8 cellular contexts compared by ENCODE assay signal in genomic region chr1:15849775-15850449, GRCh38. TPM values are rescaled to one million over a fixed set of nuclear protein-coding genes. Genes with fewer than 3 reads are reported as not detected.
DNase-seq lines count a peak whose midpoint lies in the region; ATAC-seq and TF ChIP-seq lines count a peak whose summit lies in the region.

No MANE protein-coding gene starts in this region.

- H4K20me1 ChIP-seq in OCI-LY7 (ENCODE audit: insufficient read depth, low read length), result peaks cover 16% of the 10 kb centered on the region

- H2AFZ ChIP-seq in OCI-LY7 (ENCODE audit: low read length), result peak overlapping the region; percentile 39; the same call in 1 of the 2 replicates

- H3K36me3 ChIP-seq in OCI-LY7 (ENCODE audit: insufficient read depth, low read length) (peaks cover 29% of the 10 kb centered on the region), left ventricle myocardium inferior (no peaks in the 10 kb centered on the region)

- peaks cover 49% of the 10 kb centered on the region for H3K4me1 Mint-ChIP-seq in activated naive CD4-positive, alpha-beta T cell treated with anti-CD3 and anti-CD28 coated beads, Interleukin-2, amount 50 U/mL, for 24 hours

- H3K4me1 ChIP-seq in OCI-LY7 (ENCODE audit: insufficient read depth, low read length, poor library complexity, severe bottlenecking) (peaks cover 49% of the 10 kb centered on the region), left ventricle myocardium inferior (peaks cover 83% of the 10 kb centered on the region)

- peaks cover 89% of the 10 kb centered on the region for H3K79me2 ChIP-seq in OCI-LY7 (ENCODE audit: insufficient read depth, low read depth, low read length)

- in situ Hi-C loops in GM13977 (cut with MboI; ENCODE audit: low pct_unique_long_range_greater_than_20kb, low sequenced_read_pairs, unreplicated experiment), result no loop called here

- peak overlapping the region; percentile 93 for H3K4me3 Mint-ChIP-seq in activated naive CD4-positive, alpha-beta T cell treated with anti-CD3 and anti-CD28 coated beads, Interleukin-2, amount 50 U/mL, for 24 hours

- H3K9me2 ChIP-seq in OCI-LY7 (ENCODE audit: insufficient read depth, low read length), result no peaks in the 10 kb centered on the region

- BruUV-seq in OCI-LY7 (replicated peaks; lab: Mats Ljungman, UMichigan), result no TSS peak

- H3K4me3 ChIP-seq in OCI-LY7 (ENCODE audit: low read depth, low read length, poor library complexity, severe bottlenecking) (peak overlapping the region; percentile 87), left ventricle myocardium inferior (peak overlapping the region; percentile 76)

- peak overlapping the region; percentile 94 for H3K4me2 ChIP-seq in OCI-LY7 (ENCODE audit: low read length)

- intact Hi-C loops in OCI-LY7 (cut with micrococcal nuclease; ENCODE audit: unreplicated experiment) (no loop called here), left ventricle myocardium inferior (cut with micrococcal nuclease) (no loop called here)

- H3K27me3 ChIP-seq in left ventricle myocardium inferior (ENCODE audit: low read depth), result no peaks in the 10 kb centered on the region

- CTCF ChIA-PET in OCI-LY7 (lab: Charles Lee; ENCODE audit: unreplicated experiment), result interaction anchor here (0.6 kb wide), 1 partner anchor 1335 kb away, joined by 3 read pairs; no protein-coding TSS in a partner anchor

- H3K9me3 ChIP-seq in OCI-LY7 (ENCODE audit: low read length) (no peaks in the 10 kb centered on the region), left ventricle myocardium inferior (replicated peaks) (no peaks in the 10 kb centered on the region)

- H3K27ac ChIP-seq in OCI-LY7 (ENCODE audit: low read depth, low read length, poor library complexity, severe bottlenecking) (peak overlapping the region; percentile 98), left ventricle myocardium inferior (replicated peaks) (peak overlapping the region; percentile 98)

- TF ChIP-seq CTCF in OCI-LY7 (conservative IDR thresholded peaks at IDR 0.05; ENCODE audit: low read length), result no peak
- no peak for TF ChIP-seq CTCF in left ventricle myocardium inferior (IDR thresholded peaks at IDR 0.05; ENCODE audit: borderline replicate concordance)
- no peak for TF ChIP-seq CTCF in GM13977 (IDR thresholded peaks at IDR 0.05; ENCODE audit: extremely low read depth, insufficient read depth, missing control alignments)

- H3K27ac Mint-ChIP-seq in activated naive CD4-positive, alpha-beta T cell treated with anti-CD3 and anti-CD28 coated beads, Interleukin-2, amount 50 U/mL, for 24 hours, result peak overlapping the region; percentile 97

- no peak for TF ChIP-seq EP300 in Ishikawa (IDR thresholded peaks at IDR 0.05; ENCODE audit: borderline replicate concordance)

- TF ChIP-seq RAD21 in Ishikawa (IDR thresholded peaks at IDR 0.05; ENCODE audit: low read depth), result no peak

- ATAC-seq in HG02678 (IDR thresholded peaks at IDR 0.05; ENCODE audit: unreplicated experiment), result no peak

- peak; percentile 70 for DNase-seq in COLO668 (lab: John Stamatoyannopoulos, UW; ENCODE audit: unreplicated experiment)
- DNase-seq in OCI-LY7 (ENCODE audit: low spot score), result peak; percentile 45
- DNase-seq in left ventricle myocardium inferior, result peak; percentile 31
- DNase-seq in pons (ENCODE audit: low spot score), result peak; percentile 70
- DNase-seq in GM13977 (ENCODE audit: low spot score), result no peak

- H3K9me3 Mint-ChIP-seq in activated naive CD4-positive, alpha-beta T cell treated with anti-CD3 and anti-CD28 coated beads, Interleukin-2, amount 50 U/mL, for 24 hours, result no peaks in the 10 kb centered on the region

- no peaks in the 10 kb centered on the region for H3K27me3 Mint-ChIP-seq in activated naive CD4-positive, alpha-beta T cell treated with anti-CD3 and anti-CD28 coated beads, Interleukin-2, amount 50 U/mL, for 24 hours

- POLR2A ChIA-PET in OCI-LY7 (lab: Charles Lee), result interaction anchor here (1.0 to 2.8 kb wide), 5 partner anchors 9 to 17 kb away, joined by 3 to 19 read pairs (median 4); no protein-coding TSS in a partner anchor

- H3K36me3 Mint-ChIP-seq in activated naive CD4-positive, alpha-beta T cell treated with anti-CD3 and anti-CD28 coated beads, Interleukin-2, amount 50 U/mL, for 24 hours, result no peaks in the 10 kb centered on the region

TF ChIP-seq in Ishikawa, 13 proteins besides CTCF, POLR2A, EP300 and RAD21:
- TF ChIP-seq ZBTB7A (IDR thresholded peaks at IDR 0.05; ENCODE audit: low read depth) (no peak), TEAD4 (IDR thresholded peaks at IDR 0.05) (peak; percentile 55), YY1 (IDR thresholded peaks at IDR 0.05; ENCODE audit: low read depth) (peak; percentile 88), TAF1 (IDR thresholded peaks at IDR 0.05; ENCODE audit: low read depth) (no peak), CEBPB (IDR thresholded peaks at IDR 0.05) (0 out of 2 replicates have a peak, but pooled peaks have one; percentile 18)
- TF ChIP-seq, protein P1, sequence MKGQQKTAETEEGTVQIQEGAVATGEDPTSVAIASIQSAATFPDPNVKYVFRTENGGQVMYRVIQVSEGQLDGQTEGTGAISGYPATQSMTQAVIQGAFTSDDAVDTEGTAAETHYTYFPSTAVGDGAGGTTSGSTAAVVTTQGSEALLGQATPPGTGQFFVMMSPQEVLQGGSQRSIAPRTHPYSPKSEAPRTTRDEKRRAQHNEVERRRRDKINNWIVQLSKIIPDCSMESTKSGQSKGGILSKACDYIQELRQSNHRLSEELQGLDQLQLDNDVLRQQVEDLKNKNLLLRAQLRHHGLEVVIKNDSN (IDR thresholded peaks at IDR 0.05), result no peak
- TF ChIP-seq, protein P2, sequence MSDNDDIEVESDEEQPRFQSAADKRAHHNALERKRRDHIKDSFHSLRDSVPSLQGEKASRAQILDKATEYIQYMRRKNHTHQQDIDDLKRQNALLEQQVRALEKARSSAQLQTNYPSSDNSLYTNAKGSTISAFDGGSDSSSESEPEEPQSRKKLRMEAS (IDR thresholded peaks at IDR 0.05), result peak; percentile 89
TF ChIP-seq in Ishikawa: peak in this region for 4.

RNA-seq across cellular contexts. Expression of gene SPEN, which starts 2.4 kb away (rescaled TPM):
- 40.7 and 41.4 TPM in 2 replicates for total RNA-seq in OCI-LY7 (2014; rRNA removed; shearing (Covaris generic))
- total RNA-seq in OCI-LY7 (2022) (87.1 and 90.3 TPM in 2 replicates), left ventricle myocardium inferior (20.8 TPM)

RNA-seq across cellular contexts. Expression of gene UQCRHL, which starts 42.5 kb away (rescaled TPM):
- 12.4 and 15.0 TPM in 2 replicates for total RNA-seq in OCI-LY7 (2014; rRNA removed; shearing (Covaris generic))
- total RNA-seq in OCI-LY7 (2022) (2.4 and 3.4 TPM in 2 replicates), left ventricle myocardium inferior (6.0 TPM)
